8 cellular contexts compared by ENCODE assay signal in genomic region chr21:41167348-41168342, GRCh38. TPM values are rescaled to one million over a fixed set of nuclear protein-coding genes. Genes with fewer than 3 reads are reported as not detected.
DNase-seq lines count a peak whose midpoint lies in the region; ATAC-seq and TF ChIP-seq lines count a peak whose summit lies in the region.

Gene BACE2 (plus strand): TSS chr21:41168160. CDS start chr21:41168264, 104 bp downstream.

- no peaks in the 10 kb centered on the region for H3K36me3 Mint-ChIP-seq in brain

- peaks cover 6% of the 10 kb centered on the region; the same call in 1 of the 2 replicates for H3K27me3 ChIP-seq in iPS DF 6.9 (ENCODE audit: control insufficient read depth, insufficient read depth, low read length)

- peaks cover 26% of the 10 kb centered on the region for H3K4me1 Mint-ChIP-seq in brain

- H3K4me3 ChIP-seq in iPS DF 6.9 (ENCODE audit: low read length) (peak within 1 kb of the TSS; percentile 38), retinal pigment epithelial cell (ENCODE audit: low read length) (peak within 1 kb of the TSS; percentile 82)

- peak; percentile 2 for DNase-seq in G401 (ENCODE audit: low spot score)
- peak; percentile 44 for DNase-seq in SKM-1 (lab: John Stamatoyannopoulos, UW; ENCODE audit: unreplicated experiment)
- no peak for DNase-seq in iPS DF 6.9 (ENCODE audit: low read depth, low spot score)
- no peak for DNase-seq in retinal pigment epithelial cell (ENCODE audit: low read depth)
- no peak for DNase-seq in NCI-H1694 (lab: John Stamatoyannopoulos, UW)
- no peak for DNase-seq in cerebellar cortex (ENCODE audit: low spot score)

- peak within 1 kb of the TSS in 4 of 5 experiments; percentile 78 to 83 (median 80) for H3K27ac Mint-ChIP-seq in brain

- H3K4me3 Mint-ChIP-seq in brain = peak within 1 kb of the TSS; percentile 82 to 93 (median 85)

- no CpG with 5 or more reads among the region's 111 CpGs for WGBS in iPS DF 6.9 (ENCODE audit: insufficient coverage, insufficient read length)

- no peaks in the 10 kb centered on the region for H3K9me3 Mint-ChIP-seq in brain

- peak; percentile 63 to 76 for TF ChIP-seq CTCF in brain (conservative IDR thresholded peaks at IDR 0.05)
- peak; percentile 52 for TF ChIP-seq CTCF in retinal pigment epithelial cell (conservative IDR thresholded peaks at IDR 0.05; ENCODE audit: low read depth, low read length)

- in situ Hi-C loops in G401 (cut with HindIII; ENCODE audit: low sequenced_read_pairs) = no loop called here

- no peaks in the 10 kb centered on the region for H3K4me1 ChIP-seq in iPS DF 6.9 (ENCODE audit: control insufficient read depth, insufficient read depth, low read length)

- peak; percentile 69 for ATAC-seq in HG03354 (IDR thresholded peaks at IDR 0.05; ENCODE audit: poor library complexity, severe bottlenecking, unreplicated experiment)

- H3K27me3 Mint-ChIP-seq in brain = peaks cover 69% of the 10 kb centered on the region

- H3K27ac ChIP-seq in iPS DF 6.9 (ENCODE audit: low read length) = no peak within 1 kb of the TSS

- H3K36me3 ChIP-seq in iPS DF 6.9 (ENCODE audit: control insufficient read depth, insufficient read depth, low read length) = no peaks in the 10 kb centered on the region

- H3K9me3 ChIP-seq in iPS DF 6.9 (ENCODE audit: control insufficient read depth, insufficient read depth, low read length) = no peaks in the 10 kb centered on the region

RNA-seq across cellular contexts. Expression of gene BACE2, which starts in this region (rescaled TPM):
- total RNA-seq in G401 (2014; rRNA removed; shearing (Covaris generic)) = not detected in 2 replicates
- 4.6 TPM for polyA plus RNA-seq in brain (ENCODE audit: insufficient read depth, low read depth, low replicate concordance)

Comparison
In these comparisons a context has a peak if more than half of its experiments do, and no peak if none do; other contexts are left out.
1. Peak in DNase-seq in G401; RNA of the gene not detected or under 1 TPM.